In genomic region chr1:102655034-102655433, GRCh38 we compare ENCODE assay signal across 21 cellular contexts.
"Had no signal": no experiment of that assay in that cellular context is flagged by ENCODE, and none has a peak within 500 bp of the region (broad histone marks: within the 10 kb centered on the region; RNA-seq: fewer than 3 reads in every experiment).

No MANE protein-coding gene starts in this region.

- H3K27me3 ChIP-seq: SJSA1 had no signal

- DNase-seq: Karpas-422, KG1, MM.1S, NCI-H1092 treated with DMSO at 0.1 percent for 48 hours, NCI-H1436, NCI-H1694, NCI-H1930, NCI-H2081, NCI-H2107, NCI-H2227 treated with DMSO at 0.1 percent for 48 hours, NCI-H524, NCI-H526 treated with DMSO at 0.1 percent for 48 hours, NCI-H748 treated with DMSO at 0.1 percent for 48 hours, Right ventricle myocardium superior, RPMI8226, SIG-M5 had no signal

- FAIRE-seq: HTR-8/SVneo, RCC 7860 had no signal

- H3K9me3 ChIP-seq: SJSA1 had no signal

- H3K4me3 ChIP-seq: SJSA1, SK-N-MC had no signal

- H3K27ac ChIP-seq: HL-60, SJSA1, SK-N-MC had no signal

- H3K4me1 ChIP-seq: SJSA1 had no signal

- H3K36me3 ChIP-seq: SJSA1 had no signal
